Comparison of ENCODE assay signal across 19 cellular contexts in genomic region chr4:113170818-113171468, GRCh38.
"Had no signal": no experiment of that assay in that cellular context is flagged by ENCODE, and none has a peak within 500 bp of the region (broad histone marks: within the 10 kb centered on the region; RNA-seq: fewer than 3 reads in every experiment).

No MANE protein-coding gene starts in this region.

- H3K36me3 ChIP-seq: neutrophil had no signal

- H3K4me1 ChIP-seq: parathyroid adenoma had no signal

- FAIRE-seq: keratinocyte had no signal

- H3K9me3 Mint-ChIP-seq: activated CD4-positive, alpha-beta T cell treated with anti-CD3 and anti-CD28 coated beads, Interleukin-2, amount 10 ng/mL, durations not matched to agents 7 days and 5 days; stimulated activated naive CD8-positive, alpha-beta T cell treated with anti-CD3 and anti-CD28 coated beads, Interleukin-15, Interleukin-2, amounts not matched to agents 100 ng/mL and 50 ng/mL, for 24 hours; T-helper 1 cell treated with Interleukin-12 subunit alpha and Interleukin-12 subunit beta and Interleukin-4 antibody, amounts not matched to agents 30 μg/mL and 1 μg/mL, for 36 hours had no signal

- H3K9ac ChIP-seq: parathyroid adenoma had no signal

- H2AFZ ChIP-seq: parathyroid adenoma had no signal

- H3K9me3 ChIP-seq: mucosa of descending colon, neutrophil had no signal

- DNase-seq: activated CD4-positive, alpha-beta T cell treated with anti-CD3 and anti-CD28 coated beads, Interleukin-2, amount 10 ng/mL, durations not matched to agents 7 days and 5 days; activated CD8-positive, alpha-beta memory T cell treated with anti-CD3 and anti-CD28 coated beads, Interleukin-2, amount 50 U/mL, for 48 hours; activated gamma-delta T cell; amygdala; caudate nucleus; dorsolateral prefrontal cortex; foreskin melanocyte; mammary epithelial cell; mucosa of descending colon; naive thymus-derived CD4-positive, alpha-beta T cell; trophoblast cell had no signal

- H3K27ac Mint-ChIP-seq: activated CD4-positive, alpha-beta T cell treated with anti-CD3 and anti-CD28 coated beads, Interleukin-2, amount 10 ng/mL, durations not matched to agents 7 days and 5 days; activated naive CD8-positive, alpha-beta T cell; naive thymus-derived CD4-positive, alpha-beta T cell; stimulated activated naive CD8-positive, alpha-beta T cell treated with anti-CD3 and anti-CD28 coated beads, Interleukin-15, Interleukin-2, amounts not matched to agents 100 ng/mL and 50 ng/mL, for 24 hours; T-helper 1 cell treated with Interleukin-12 subunit alpha and Interleukin-12 subunit beta and Interleukin-4 antibody, amounts not matched to agents 30 μg/mL and 1 μg/mL, for 36 hours had no signal

- ATAC-seq: activated CD4-positive, CD25-positive, alpha-beta regulatory T cell treated with anti-CD3 and anti-CD28 coated beads, Interleukin-2, amount 50 U/mL, for 24 hours; mucosa of descending colon; naive thymus-derived CD4-positive, alpha-beta T cell had no signal

- H3K4me3 Mint-ChIP-seq: activated CD4-positive, alpha-beta T cell treated with anti-CD3 and anti-CD28 coated beads, Interleukin-2, amount 10 ng/mL, durations not matched to agents 7 days and 5 days; activated naive CD8-positive, alpha-beta T cell; naive thymus-derived CD4-positive, alpha-beta T cell; stimulated activated naive CD8-positive, alpha-beta T cell treated with anti-CD3 and anti-CD28 coated beads, Interleukin-15, Interleukin-2, amounts not matched to agents 100 ng/mL and 50 ng/mL, for 24 hours; T-helper 1 cell treated with Interleukin-12 subunit alpha and Interleukin-12 subunit beta and Interleukin-4 antibody, amounts not matched to agents 30 μg/mL and 1 μg/mL, for 36 hours had no signal

- H3K36me3 Mint-ChIP-seq: activated naive CD8-positive, alpha-beta T cell; naive thymus-derived CD4-positive, alpha-beta T cell had no signal

- H3K27ac ChIP-seq: dorsolateral prefrontal cortex, epithelial cell of prostate, neutrophil, parathyroid adenoma had no signal

- H3K4me1 Mint-ChIP-seq: activated CD4-positive, alpha-beta T cell treated with anti-CD3 and anti-CD28 coated beads, Interleukin-2, amount 10 ng/mL, durations not matched to agents 7 days and 5 days; naive thymus-derived CD4-positive, alpha-beta T cell had no signal

- H3K4me3 ChIP-seq: dorsolateral prefrontal cortex, mucosa of descending colon had no signal

- H3K27me3 ChIP-seq: dorsolateral prefrontal cortex, neutrophil had no signal

- H3K79me2 ChIP-seq: parathyroid adenoma had no signal
